8 cellular contexts compared by ENCODE assay signal in genomic region chr12:64609543-64610091, GRCh38. TPM values are rescaled to one million over a fixed set of nuclear protein-coding genes. Genes with fewer than 3 reads are reported as not detected.
DNase-seq lines count a peak whose midpoint lies in the region; TF ChIP-seq lines count a peak whose summit lies in the region.

No MANE protein-coding gene starts in this region.

- H3K9me3 ChIP-seq in mammary epithelial cell (replicated peaks; ENCODE audit: insufficient read depth, low read length) (no peaks in the 10 kb centered on the region), uterus (no peaks in the 10 kb centered on the region)

- H3K4me3 ChIP-seq in mammary epithelial cell (replicated peaks in 1 of 3; ENCODE audit: insufficient read depth in 1 of 3, low read depth in 2 of 3, low read length in 3 of 3), result peak overlapping the region; percentile 65 to 81 (median 67)
- H3K4me3 ChIP-seq in uterus, result peak overlapping the region; percentile 71 to 97

- H3K9ac ChIP-seq in mammary epithelial cell (ENCODE audit: insufficient read depth, low read length), result peak overlapping the region; percentile 85

- H3K4me1 ChIP-seq in mammary epithelial cell (ENCODE audit: insufficient read depth, low read length) (peaks cover 18% of the 10 kb centered on the region), uterus (peaks cover 0 to 3% of the 10 kb centered on the region in 2 donors)

- H3K27ac ChIP-seq in mammary epithelial cell (ENCODE audit: insufficient read depth, low read depth, low read length) (peak overlapping the region; percentile 84), uterus (peak overlapping the region; percentile 84 to 97)

- in situ Hi-C loops in mammary epithelial cell (cut with MboI; ENCODE audit: low sequenced_read_pairs in 2 of 2), result loop anchor here in 1 of 2 donors (10.0 kb wide), 1 partner anchor 65 kb away; no protein-coding TSS in a partner anchor

- H3K4me2 ChIP-seq in mammary epithelial cell (ENCODE audit: insufficient read depth, low read depth, low read length), result peak overlapping the region; percentile 98

- TF ChIP-seq POLR2A in uterus (IDR thresholded peaks at IDR 0.05), result no peak

- 0% methylated on average over 6 of the region's 15 CpGs for WGBS in mammary epithelial cell (ENCODE audit: low coverage, missing lambda C conversion rate)

- H3K79me2 ChIP-seq in mammary epithelial cell (ENCODE audit: insufficient read depth, low read length), result peaks cover 41% of the 10 kb centered on the region

- peak overlapping the region; percentile 98 for H2AFZ ChIP-seq in mammary epithelial cell (ENCODE audit: low read depth, low read length)

- H3K27me3 ChIP-seq in mammary epithelial cell (ENCODE audit: insufficient read depth, low read length) (no peaks in the 10 kb centered on the region), uterus (no peaks in the 10 kb centered on the region)

- DNase-seq in NCI-H82 (lab: John Stamatoyannopoulos, UW) (peak; percentile 38), NCI-H82 treated with DMSO at 0.1 percent for 48 hours (lab: John Stamatoyannopoulos, UW; ENCODE audit: unreplicated experiment) (no peak), NCI-H526 treated with DMSO at 0.1 percent for 48 hours (lab: John Stamatoyannopoulos, UW) (peak; percentile 44), mammary epithelial cell (peak; percentile 49), lung microvascular endothelial cell (ENCODE audit: low read depth in 2 of 2) (peak; percentile 33 to 52), uterus (no peak), occipital lobe (lab: John Stamatoyannopoulos, UW) (no peak)
- DNase-seq in stimulated activated CD4-positive, alpha-beta T cell treated with anti-CD3 and anti-CD28 coated beads, Interleukin-4, amount 100 ng/mL, for 4 hours, result no peak

- BruUV-seq in mammary epithelial cell (replicated peaks; lab: Mats Ljungman, UMichigan), result no TSS peak

- H4K20me1 ChIP-seq in mammary epithelial cell (ENCODE audit: insufficient read depth, low read length), result no peaks in the 10 kb centered on the region

- TF ChIP-seq CTCF in mammary epithelial cell (conservative IDR thresholded peaks at IDR 0.05 in 1 of 2, IDR thresholded peaks at IDR 0.05 in 1 of 2; ENCODE audit: extremely low read depth in 1 of 2, insufficient read depth in 1 of 2, low read depth in 1 of 2, low read length in 2 of 2), result no peak
- no peak for TF ChIP-seq CTCF in uterus (IDR thresholded peaks at IDR 0.05)

- intact Hi-C loops in mammary epithelial cell (cut with micrococcal nuclease), result loop anchor here (1.0 to 2.0 kb wide), 5 partner anchors 15 to 89 kb away; no protein-coding TSS in a partner anchor
- intact Hi-C loops in uterus (cut with DNase I; ENCODE audit: low total_unique reads), result loop anchor here (10.0 kb wide), 1 partner anchor 85 kb away; no protein-coding TSS in a partner anchor

- H3K36me3 ChIP-seq in mammary epithelial cell (ENCODE audit: insufficient read depth, low read length) (no peaks in the 10 kb centered on the region), uterus (no peaks in the 10 kb centered on the region)

- CTCF ChIA-PET in mammary epithelial cell (lab: Charles Lee; ENCODE audit: low non-redundant PET), result interaction anchor here (0.6 to 1.2 kb wide), 2 partner anchors 60 to 70 kb away, joined by 4 read pairs; no protein-coding TSS in a partner anchor

- dilution Hi-C loops in mammary epithelial cell (cut with HindIII; ENCODE audit: low sequenced_read_pairs), result no loop called here

RNA-seq across cellular contexts. Expression of gene RASSF3, which starts 0.7 kb away (rescaled TPM):
- 10 to 100 TPM; 23.0 to 24.3 TPM for total RNA-seq in mammary epithelial cell
- polyA plus RNA-seq in mammary epithelial cell, result 14.0 TPM
- polyA minus RNA-seq in mammary epithelial cell, result 10.4 TPM
- 16.3 and 17.7 TPM in 2 replicates for total RNA-seq in lung microvascular endothelial cell
- 10 to 100 TPM; 17.7 to 64.7 (median 29.2) TPM for total RNA-seq in uterus
- total RNA-seq in occipital lobe, result 6.1 TPM

Comparison
In these comparisons a context has a peak if more than half of its experiments do, and no peak if none do; other contexts are left out.
1. DNase-seq: peak in NCI-H82 (single experiment), NCI-H526 treated with DMSO at 0.1 percent for 48 hours (single experiment), mammary epithelial cell (single experiment) and lung microvascular endothelial cell (2 of 2); none in NCI-H82 treated with DMSO at 0.1 percent for 48 hours (single experiment), uterus (0 of 2), stimulated activated CD4-positive, alpha-beta T cell treated with anti-CD3 and anti-CD28 coated beads, Interleukin-4, amount 100 ng/mL, for 4 hours (0 of 2) and occipital lobe (single experiment).